ENCODE assay signal across 8 cellular contexts in the genomic region with DNA sequence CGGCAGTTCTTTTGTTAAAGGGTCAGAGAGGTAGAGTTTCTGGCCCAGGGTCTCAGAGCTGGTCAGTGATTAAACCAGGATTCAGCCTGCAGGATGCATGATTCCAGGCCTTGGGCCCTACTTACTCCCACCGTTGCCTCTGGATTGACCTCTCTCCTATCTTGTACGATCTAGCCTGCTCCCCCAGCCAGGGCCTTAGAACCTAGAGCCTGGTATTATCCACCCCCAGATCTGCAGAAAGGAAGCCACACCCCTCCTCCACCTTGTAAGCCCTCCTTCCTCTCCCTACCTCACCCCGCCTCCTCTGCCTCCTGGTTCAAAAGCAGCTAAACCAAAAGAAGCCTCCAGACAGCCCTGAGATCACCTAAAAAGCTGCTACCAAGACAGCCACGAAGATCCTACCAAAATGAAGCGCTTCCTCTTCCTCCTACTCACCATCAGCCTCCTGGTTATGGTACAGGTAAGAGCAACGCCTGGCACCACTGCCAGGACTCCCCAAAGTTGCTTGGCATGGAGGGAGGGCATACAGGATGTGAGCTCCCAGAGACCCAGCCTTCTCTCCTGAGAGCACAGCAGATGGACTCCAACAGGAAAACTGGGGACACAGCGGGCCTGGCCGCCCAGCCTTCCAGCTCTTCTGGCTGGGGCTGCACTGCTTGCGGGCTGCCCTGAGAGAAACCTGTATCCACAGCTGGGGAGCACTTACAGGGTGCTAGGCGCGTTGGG. TPM values are rescaled to one million over a fixed set of nuclear protein-coding genes. Genes with fewer than 3 reads are reported as not detected.
DNase-seq lines count a peak whose midpoint lies in the region; ATAC-seq and TF ChIP-seq lines count a peak whose summit lies in the region.

Gene CD52 (plus strand): TSS at position 347 of the 726 bp plus-strand sequence. CDS start 60 bp downstream, at position 407.

- no peak within 1 kb of the TSS for H3K4me2 ChIP-seq in smooth muscle cell

- no peak for TF ChIP-seq EP300 in transverse colon (IDR thresholded peaks at IDR 0.05; ENCODE audit: low read depth)

- no peak within 1 kb of the TSS for H2AFZ ChIP-seq in smooth muscle cell (ENCODE audit: low read depth)

- H3K27me3 Mint-ChIP-seq in mesothelial cell of epicardium (ENCODE audit: low read depth): no peaks in the 10 kb centered on the region
- peaks cover 28% of the 10 kb centered on the region for H3K27me3 Mint-ChIP-seq in Calu3 (ENCODE audit: unreplicated experiment)

- H3K4me1 Mint-ChIP-seq in mesothelial cell of epicardium (peaks cover 14% of the 10 kb centered on the region), Calu3 (ENCODE audit: low read depth, unreplicated experiment) (peaks cover 8% of the 10 kb centered on the region)

- no peaks in the 10 kb centered on the region for H3K9me3 ChIP-seq in transverse colon
- no peaks in the 10 kb centered on the region for H3K9me3 ChIP-seq in smooth muscle cell (replicated peaks; ENCODE audit: low read depth)

- H3K27me3 ChIP-seq in transverse colon (no peaks in the 10 kb centered on the region), smooth muscle cell (ENCODE audit: low read depth) (no peaks in the 10 kb centered on the region)

- H3K27ac ChIP-seq in transverse colon: peak within 1 kb of the TSS; percentile 62 to 72 (median 64)
- H3K27ac ChIP-seq in smooth muscle cell (ENCODE audit: low read depth): no peak within 1 kb of the TSS

- intact Hi-C loops in transverse colon (cut with DNase I; ENCODE audit: low total_unique reads): no loop called here
- intact Hi-C loops in Calu3 (cut with micrococcal nuclease; ENCODE audit: unreplicated experiment): no loop called here

- DNase-seq in KBM-7: peak; percentile 84
- peak; percentile 69 for DNase-seq in activated CD8-positive, alpha-beta memory T cell treated with anti-CD3 and anti-CD28 coated beads, Interleukin-2, amount 50 U/mL, for 48 hours
- DNase-seq in mesothelial cell of epicardium (ENCODE audit: low spot score in 2 of 2, unreplicated experiment in 2 of 2): no peak
- DNase-seq in transverse colon: peak; percentile 63
- no peak for DNase-seq in NCI-H524 treated with DMSO at 0.1 percent for 48 hours (lab: John Stamatoyannopoulos, UW)
- DNase-seq in Calu3: no peak
- no peak for DNase-seq in smooth muscle cell (lab: John Stamatoyannopoulos, UW; ENCODE audit: unreplicated experiment)

- H3K36me3 ChIP-seq in transverse colon (no peaks in the 10 kb centered on the region), smooth muscle cell (ENCODE audit: low read depth) (no peaks in the 10 kb centered on the region)

- H3K4me1 ChIP-seq in transverse colon (peaks cover 4 to 22% (median 6%) of the 10 kb centered on the region in 4 donors), smooth muscle cell (ENCODE audit: low read depth) (peaks cover 6% of the 10 kb centered on the region)

- peak; percentile 43 for TF ChIP-seq POLR2A in transverse colon (IDR thresholded peaks at IDR 0.05)

- H3K27ac Mint-ChIP-seq in mesothelial cell of epicardium: peak within 1 kb of the TSS; percentile 44
- H3K27ac Mint-ChIP-seq in Calu3 (ENCODE audit: unreplicated experiment): no peak within 1 kb of the TSS

- H3K4me3 ChIP-seq in transverse colon: peak within 1 kb of the TSS in 2 of 4 donors; percentile 11 to 44
- no peak within 1 kb of the TSS for H3K4me3 ChIP-seq in smooth muscle cell

- in situ Hi-C loops in KBM-7 (cut with MboI; ENCODE audit: low pct_unique_long_range_greater_than_20kb, low sequenced_read_pairs): no loop called here
- in situ Hi-C loops in transverse colon (cut with MboI; ENCODE audit: low pct_ligation_motif_present in 1 of 4, low pct_unique_long_range_greater_than_20kb in 1 of 4, low sequenced_read_pairs in 3 of 4): no loop called here

- no TSS peak for BruUV-seq in Calu3 (replicated peaks; lab: Mats Ljungman, UMichigan)

- H3K79me2 ChIP-seq in smooth muscle cell (ENCODE audit: low read depth): no peaks in the 10 kb centered on the region

- no peak for TF ChIP-seq CTCF in mesothelial cell of epicardium (IDR thresholded peaks at IDR 0.05; ENCODE audit: unreplicated experiment)
- TF ChIP-seq CTCF in transverse colon (IDR thresholded peaks at IDR 0.05): no peak
- no peak for TF ChIP-seq CTCF in Calu3 (IDR thresholded peaks at IDR 0.05; ENCODE audit: unreplicated experiment)
- TF ChIP-seq CTCF in smooth muscle cell (IDR thresholded peaks at IDR 0.05; ENCODE audit: borderline replicate concordance, insufficient read depth, poor library complexity, severe bottlenecking): no peak

- H3K9me3 Mint-ChIP-seq in mesothelial cell of epicardium (no peaks in the 10 kb centered on the region), Calu3 (ENCODE audit: low read depth, unreplicated experiment) (no peaks in the 10 kb centered on the region)

- H3K9ac ChIP-seq in smooth muscle cell (ENCODE audit: low read depth): no peak within 1 kb of the TSS

- WGBS in transverse colon (ENCODE audit: low coverage in 1 of 2), 2 donors: 61 to 70% methylated on average over 2 to 12 of the region's 12 CpGs
- 80% methylated on average over 12 of the region's 12 CpGs for WGBS in smooth muscle cell (ENCODE audit: low lambda C conversion rate)

- peak; percentile 41 for ATAC-seq in GM18502 (IDR thresholded peaks at IDR 0.05; ENCODE audit: poor library complexity, unreplicated experiment)

- H3K36me3 Mint-ChIP-seq in mesothelial cell of epicardium (peaks cover 2% of the 10 kb centered on the region), Calu3 (ENCODE audit: insufficient read depth, unreplicated experiment) (no peaks in the 10 kb centered on the region)

- H3K4me3 Mint-ChIP-seq in mesothelial cell of epicardium: no peak within 1 kb of the TSS
- H3K4me3 Mint-ChIP-seq in Calu3 (ENCODE audit: low read depth, unreplicated experiment): no peak within 1 kb of the TSS

- no peaks in the 10 kb centered on the region for H4K20me1 ChIP-seq in smooth muscle cell (ENCODE audit: low read depth)

- CTCF ChIA-PET in Calu3 (lab: Charles Lee): no interaction called here

- no peaks in the 10 kb centered on the region for H3F3A ChIP-seq in smooth muscle cell (ENCODE audit: low read depth)

RNA-seq across cellular contexts. Expression of gene CD52, which starts in this region (rescaled TPM):
- 1.1 to 1.9 TPM (median 1.6 TPM) in 3 replicates for total RNA-seq in mesothelial cell of epicardium
- total RNA-seq in transverse colon: 10 to 100 TPM in 2 of 4 donors, 1 to 10 TPM in 1, not detected in 1; 5.3 to 56.1 (median 21.1) TPM
- not detected in 2 replicates for total RNA-seq in Calu3 (2022)
- total RNA-seq in smooth muscle cell: 1.1 TPM in 1 of 2 replicates, not detected in the other
- 0.39 and 1.3 TPM in 2 replicates for polyA plus RNA-seq in smooth muscle cell

Comparison
In these comparisons a context has a peak if more than half of its experiments do, and no peak if none do; other contexts are left out.
1. DNase-seq: peak in KBM-7 (single experiment), activated CD8-positive, alpha-beta memory T cell treated with anti-CD3 and anti-CD28 coated beads, Interleukin-2, amount 50 U/mL, for 48 hours (single experiment) and transverse colon (single experiment); none in mesothelial cell of epicardium (0 of 2), NCI-H524 treated with DMSO at 0.1 percent for 48 hours (single experiment), Calu3 (single experiment) and smooth muscle cell (single experiment).